Comparison of ENCODE assay signal across 26 cellular contexts in the genomic region with DNA sequence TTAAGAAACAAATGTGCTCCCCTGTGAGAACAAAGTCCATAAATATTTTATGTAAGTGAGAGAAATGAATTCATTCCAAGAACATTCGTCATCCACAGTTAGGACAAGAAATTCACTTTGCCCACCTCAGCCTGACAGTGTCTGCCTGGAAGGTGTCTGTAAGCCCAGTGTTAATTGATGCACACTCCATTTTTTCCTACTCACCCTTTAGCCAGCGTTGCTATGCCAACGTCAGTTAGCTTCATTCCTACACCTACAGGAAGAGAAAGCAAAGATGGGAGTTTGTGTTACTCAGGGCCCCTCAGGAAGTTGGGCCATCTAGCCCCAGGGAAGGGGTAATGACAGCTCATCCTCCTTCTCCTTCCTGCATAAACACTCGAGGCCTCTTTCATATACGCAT.
A peak's percentile ranks its signal among the peaks of the same experiment; 100 is the strongest.
DNase-seq lines count a peak whose midpoint lies in the region; ATAC-seq and TF ChIP-seq lines count a peak whose summit lies in the region.
"Had no signal": no experiment of that assay in that cellular context is flagged by ENCODE, and none has a peak within 500 bp of the region (broad histone marks: within the 10 kb centered on the region; RNA-seq: fewer than 3 reads in every experiment).

No MANE protein-coding gene starts in this region.

- no peak overlapping the region for H3K4me3 Mint-ChIP-seq in chondrocyte (ENCODE audit: unreplicated experiment)
- H3K4me3 Mint-ChIP-seq in T-helper 2 cell treated with Interferon-gamma antibody and Interleukin-4, amounts not matched to agents 5 μg/mL and 100 μg/mL, for 36 hours, result no peak overlapping the region
- H3K4me3 Mint-ChIP-seq: activated naive CD4-positive, alpha-beta T cell treated with anti-CD3 and anti-CD28 coated beads, Interleukin-2, amount 10 ng/mL, durations not matched to agents 7 days and 5 days; CD8-positive, alpha-beta memory T cell; natural killer cell treated with Interleukin-12 subunit alpha and Interleukin-12 subunit beta and Interleukin-15 and Interleukin-18, amount 100 ng/mL, for 72 hours; stimulated activated naive B cell treated with anti-CD40 and anti-IgM and Interleukin-4, amounts not matched to agents 10 μg/mL and 1 μg/mL and 100 μg/mL, for 72 hours; T-cell had no signal

- H4K20me1 ChIP-seq in PC-3 (ENCODE audit: low read length) (no peaks in the 10 kb centered on the region), OCI-LY7 (ENCODE audit: insufficient read depth, low read length) (no peaks in the 10 kb centered on the region)

- H3K27me3 Mint-ChIP-seq in chondrocyte (ENCODE audit: low read depth), result no peaks in the 10 kb centered on the region
- peaks cover 23% of the 10 kb centered on the region for H3K27me3 Mint-ChIP-seq in T-helper 2 cell treated with Interferon-gamma antibody and Interleukin-4, amounts not matched to agents 5 μg/mL and 100 μg/mL, for 36 hours (ENCODE audit: low read depth)

- H3K79me1 ChIP-seq in neuronal stem cell (ENCODE audit: low read depth, low read length), result no peaks in the 10 kb centered on the region

- CTCF ChIA-PET in PC-3 (lab: Charles Lee) (interaction anchor here (1.7 kb wide), 1 partner anchor 266 kb away, joined by 4 read pairs; no protein-coding TSS in a partner anchor), OCI-LY7 (lab: Charles Lee; ENCODE audit: unreplicated experiment) (interaction anchor here (0.7 kb wide), 1 partner anchor 266 kb away, joined by 3 read pairs; no protein-coding TSS in a partner anchor)

- H3K4me3 ChIP-seq in PC-3 (ENCODE audit: low read length) (no peak overlapping the region), neuronal stem cell (ENCODE audit: low read length in 2 of 2) (no peak overlapping the region), OCI-LY7 (ENCODE audit: low read depth, low read length, poor library complexity, severe bottlenecking) (no peak overlapping the region)
- H3K4me3 ChIP-seq: left ventricle myocardium inferior, ovary, SJSA1 had no signal

- no peak overlapping the region for H2BK120ac ChIP-seq in neuronal stem cell (ENCODE audit: low read depth, low read length)

- H3K79me2 ChIP-seq in PC-3 (ENCODE audit: low read length), result no peaks in the 10 kb centered on the region
- no peaks in the 10 kb centered on the region for H3K79me2 ChIP-seq in OCI-LY7 (ENCODE audit: insufficient read depth, low read depth, low read length)

- no peak overlapping the region for H3K14ac ChIP-seq in neuronal stem cell (ENCODE audit: low read length)

- no peak overlapping the region for H3K4ac ChIP-seq in neuronal stem cell (ENCODE audit: low read length)

- H2AK5ac ChIP-seq in neuronal stem cell (ENCODE audit: low read depth, low read length), result no peak overlapping the region

- peaks cover 10% of the 10 kb centered on the region for H3K36me3 Mint-ChIP-seq in chondrocyte (ENCODE audit: low read depth)
- H3K36me3 Mint-ChIP-seq in T-helper 2 cell treated with Interferon-gamma antibody and Interleukin-4, amounts not matched to agents 5 μg/mL and 100 μg/mL, for 36 hours (ENCODE audit: low read depth), result no peaks in the 10 kb centered on the region
- H3K36me3 Mint-ChIP-seq: activated naive CD4-positive, alpha-beta T cell treated with anti-CD3 and anti-CD28 coated beads, Interleukin-2, amount 10 ng/mL, durations not matched to agents 7 days and 5 days; CD8-positive, alpha-beta memory T cell; natural killer cell treated with Interleukin-12 subunit alpha and Interleukin-12 subunit beta and Interleukin-15 and Interleukin-18, amount 100 ng/mL, for 72 hours; stimulated activated naive B cell treated with anti-CD40 and anti-IgM and Interleukin-4, amounts not matched to agents 10 μg/mL and 1 μg/mL and 100 μg/mL, for 72 hours; T-cell had no signal

- no peak overlapping the region for H3K23ac ChIP-seq in neuronal stem cell (ENCODE audit: low read depth, low read length, poor library complexity)

- H3K4me1 ChIP-seq in PC-3 (ENCODE audit: insufficient read depth, low read length) (0 out of 2 replicates have a peak, but pooled peaks cover 6% of the 10 kb centered on the region), neuronal stem cell (ENCODE audit: control insufficient read depth in 2 of 2, insufficient read depth in 1 of 2, low read depth in 1 of 2, low read length in 2 of 2) (peaks cover 2 to 5% of the 10 kb centered on the region in 2 donors), OCI-LY7 (ENCODE audit: insufficient read depth, low read length, poor library complexity, severe bottlenecking) (peaks cover 5% of the 10 kb centered on the region)

- no CpG with 5 or more reads among the region's 5 CpGs for WGBS in neuronal stem cell (ENCODE audit: extremely low coverage in 2 of 2, insufficient read length in 2 of 2, insufficient replicate concordance in 1 of 2), 2 donors

- POLR2A ChIA-PET in PC-3 (lab: Charles Lee; ENCODE audit: unreplicated experiment), result no interaction called here
- POLR2A ChIA-PET in OCI-LY7 (lab: Charles Lee), result no interaction called here

- H3K27ac Mint-ChIP-seq in chondrocyte (ENCODE audit: unreplicated experiment), result peak overlapping the region; percentile 22
- H3K27ac Mint-ChIP-seq in T-helper 2 cell treated with Interferon-gamma antibody and Interleukin-4, amounts not matched to agents 5 μg/mL and 100 μg/mL, for 36 hours, result no peak overlapping the region
- H3K27ac Mint-ChIP-seq: activated naive CD4-positive, alpha-beta T cell treated with anti-CD3 and anti-CD28 coated beads, Interleukin-2, amount 10 ng/mL, durations not matched to agents 7 days and 5 days; CD8-positive, alpha-beta memory T cell; natural killer cell treated with Interleukin-12 subunit alpha and Interleukin-12 subunit beta and Interleukin-15 and Interleukin-18, amount 100 ng/mL, for 72 hours; stimulated activated naive B cell treated with anti-CD40 and anti-IgM and Interleukin-4, amounts not matched to agents 10 μg/mL and 1 μg/mL and 100 μg/mL, for 72 hours; T-cell had no signal

- H3F3A ChIP-seq in PC-3 (ENCODE audit: low read length, unreplicated experiment), result no peaks in the 10 kb centered on the region

- TF ChIP-seq CTCF in PC-3 (conservative IDR thresholded peaks at IDR 0.05; ENCODE audit: low read depth, low read length) (no peak), chondrocyte (IDR thresholded peaks at IDR 0.05) (no peak), OCI-LY7 (conservative IDR thresholded peaks at IDR 0.05; ENCODE audit: low read length) (no peak)

- no peak overlapping the region for H2BK15ac ChIP-seq in neuronal stem cell (ENCODE audit: low read length)

- peak; percentile 25 for DNase-seq in activated effector memory CD4-positive, alpha-beta T cell treated with anti-CD3 and anti-CD28 coated beads, Interleukin-2, amount 50 U/mL, for 16 hours
- DNase-seq in activated effector memory CD4-positive, alpha-beta T cell treated with Interleukin-2 at 50 U/mL for 16 hours, result no peak
- DNase-seq in PC-3, result peak; percentile 32
- no peak for DNase-seq in chondrocyte (ENCODE audit: low spot score)
- DNase-seq in neuronal stem cell (ENCODE audit: low spot score), result no peak
- DNase-seq in OCI-LY7 (ENCODE audit: low spot score), result no peak
- DNase-seq in T-helper 2 cell treated with Interferon-gamma antibody and Interleukin-4, amounts not matched to agents 5 μg/mL and 100 μg/mL, for 36 hours (ENCODE audit: low spot score), result no peak
- no peak for DNase-seq in SIG-M5 treated with dmso at 0.1 percent for 504 hours (lab: John Stamatoyannopoulos, UW; ENCODE audit: unreplicated experiment)
- DNase-seq: activated naive CD4-positive, alpha-beta T cell treated with anti-CD3 and anti-CD28 coated beads, Interleukin-2, amount 10 ng/mL, durations not matched to agents 7 days and 5 days; activated T-cell treated with anti-CD3 and anti-CD28 coated beads, Interleukin-2, amount 50 U/mL, for 48 hours; CD8-positive, alpha-beta memory T cell; central memory CD4-positive, alpha-beta T cell; DMS53; left ventricle myocardium inferior; NCI-H1105; NCI-H2081 treated with DMSO at 0.1 percent for 48 hours; NCI-H446 treated with DMSO at 0.1 percent for 48 hours; NK-92 treated with Interleukin-12 subunit alpha and Interleukin-12 subunit beta, amount 100 ng/mL, for 24 hours; ovary; stimulated activated CD4-positive, alpha-beta T cell treated with anti-CD3 and anti-CD28 coated beads, Interleukin-12 subunit alpha, Interleukin-12 subunit beta, amount 100 ng/mL, for 4 hours; stimulated activated CD4-positive, alpha-beta T cell treated with anti-CD3 and anti-CD28 coated beads, Interleukin-4, amount 100 ng/mL, for 24 hours; stimulated activated naive B cell treated with anti-CD40 and anti-IgM and Interleukin-4, amounts not matched to agents 10 μg/mL and 1 μg/mL and 100 μg/mL, for 72 hours; T-cell had no signal

- intact Hi-C loops in PC-3 (cut with micrococcal nuclease) (loop anchor here (10.0 kb wide), 1 partner anchor 453 kb away; a partner anchor contains a TSS), OCI-LY7 (cut with micrococcal nuclease; ENCODE audit: unreplicated experiment) (no loop called here)

- BruUV-seq in PC-3 (replicated peaks; lab: Mats Ljungman, UMichigan), result no TSS peak
- BruUV-seq in OCI-LY7 (replicated peaks; lab: Mats Ljungman, UMichigan), result no TSS peak

- H3K27me3 ChIP-seq in PC-3 (ENCODE audit: low read length), result no peaks in the 10 kb centered on the region
- H3K27me3 ChIP-seq in neuronal stem cell (ENCODE audit: control insufficient read depth in 3 of 3, insufficient read depth in 3 of 3, low read depth in 1 of 3, low read length in 3 of 3), result no peaks in the 10 kb centered on the region
- H3K27me3 ChIP-seq: ovary, SJSA1 had no signal

- H3K36me3 ChIP-seq in PC-3 (ENCODE audit: low read depth, low read length) (no peaks in the 10 kb centered on the region), neuronal stem cell (replicated peaks in 1 of 2; ENCODE audit: control insufficient read depth in 2 of 2, insufficient read depth in 2 of 2, low read length in 2 of 2) (peaks cover 0 to 7% of the 10 kb centered on the region in 2 donors), OCI-LY7 (ENCODE audit: insufficient read depth, low read length) (no peaks in the 10 kb centered on the region)
- H3K36me3 ChIP-seq: ovary had no signal

- H3K27ac ChIP-seq in PC-3 (ENCODE audit: low read length) (no peak overlapping the region), neuronal stem cell (replicated peaks; ENCODE audit: low read length) (no peak overlapping the region), OCI-LY7 (ENCODE audit: low read depth, low read length, poor library complexity, severe bottlenecking) (no peak overlapping the region)
- H3K27ac ChIP-seq: left ventricle myocardium inferior, ovary, SJSA1 had no signal

- no peak overlapping the region for H3K9ac ChIP-seq in PC-3 (ENCODE audit: low read length)
- H3K9ac ChIP-seq in neuronal stem cell (ENCODE audit: low read depth, low read length, poor library complexity), result no peak overlapping the region

- no peak for ATAC-seq in PC-3
- ATAC-seq: natural killer cell treated with Interleukin-12 subunit alpha and Interleukin-12 subunit beta and Interleukin-15 and Interleukin-18, amount 100 ng/mL, for 72 hours; Panc1; stimulated activated naive B cell treated with anti-CD40 and anti-IgM and Interleukin-4, amounts not matched to agents 10 μg/mL and 1 μg/mL and 100 μg/mL, for 72 hours; T-cell had no signal

- H3K4me1 Mint-ChIP-seq in chondrocyte (ENCODE audit: low read depth), result peaks cover 19% of the 10 kb centered on the region
- H3K4me1 Mint-ChIP-seq in T-helper 2 cell treated with Interferon-gamma antibody and Interleukin-4, amounts not matched to agents 5 μg/mL and 100 μg/mL, for 36 hours (ENCODE audit: low read depth), result peaks cover 8% of the 10 kb centered on the region

- no peak overlapping the region for H2BK12ac ChIP-seq in neuronal stem cell (ENCODE audit: low read length)

- H3K9me3 ChIP-seq in PC-3 (ENCODE audit: low read length), result no peaks in the 10 kb centered on the region
- H3K9me3 ChIP-seq in neuronal stem cell (replicated peaks in 1 of 2; ENCODE audit: control insufficient read depth in 2 of 2, insufficient read depth in 1 of 2, low read depth in 1 of 2, low read length in 2 of 2), result no peaks in the 10 kb centered on the region
- no peaks in the 10 kb centered on the region for H3K9me3 ChIP-seq in OCI-LY7 (ENCODE audit: low read length)
- H3K9me3 ChIP-seq: left ventricle myocardium inferior, ovary, SJSA1 had no signal

- H2BK5ac ChIP-seq in neuronal stem cell (ENCODE audit: low read length), result peak overlapping the region; percentile 2

- H3K9me3 Mint-ChIP-seq in chondrocyte (ENCODE audit: low read depth), result no peaks in the 10 kb centered on the region
- H3K9me3 Mint-ChIP-seq in T-helper 2 cell treated with Interferon-gamma antibody and Interleukin-4, amounts not matched to agents 5 μg/mL and 100 μg/mL, for 36 hours, result no peaks in the 10 kb centered on the region
- H3K9me3 Mint-ChIP-seq: activated naive CD4-positive, alpha-beta T cell treated with anti-CD3 and anti-CD28 coated beads, Interleukin-2, amount 10 ng/mL, durations not matched to agents 7 days and 5 days; CD8-positive, alpha-beta memory T cell; natural killer cell treated with Interleukin-12 subunit alpha and Interleukin-12 subunit beta and Interleukin-15 and Interleukin-18, amount 100 ng/mL, for 72 hours; stimulated activated naive B cell treated with anti-CD40 and anti-IgM and Interleukin-4, amounts not matched to agents 10 μg/mL and 1 μg/mL and 100 μg/mL, for 72 hours; T-cell had no signal

- no peak overlapping the region for H4K91ac ChIP-seq in neuronal stem cell (ENCODE audit: low read depth, low read length, poor library complexity)

- H3K9me2 ChIP-seq in PC-3 (replicated peaks; ENCODE audit: low read length) (no peaks in the 10 kb centered on the region), OCI-LY7 (ENCODE audit: insufficient read depth, low read length) (no peaks in the 10 kb centered on the region)

- H3K18ac ChIP-seq in neuronal stem cell (ENCODE audit: low read length), result no peak overlapping the region

- H3K4me2 ChIP-seq in PC-3 (ENCODE audit: low read length) (no peak overlapping the region), neuronal stem cell (ENCODE audit: insufficient read depth, low read length, poor library complexity, severe bottlenecking) (no peak overlapping the region), OCI-LY7 (ENCODE audit: low read length) (no peak overlapping the region)

- no peak overlapping the region for H4K8ac ChIP-seq in neuronal stem cell (ENCODE audit: low read depth, low read length)

- H2AFZ ChIP-seq in PC-3 (ENCODE audit: low read length) (no peak overlapping the region), neuronal stem cell (ENCODE audit: low read length) (peak overlapping the region; percentile 20), OCI-LY7 (ENCODE audit: low read length) (no peak overlapping the region)

Comparison
In these comparisons a context has a peak if more than half of its experiments do, and no peak if none do; other contexts are left out.
1. DNase-seq: peak in activated effector memory CD4-positive, alpha-beta T cell treated with anti-CD3 and anti-CD28 coated beads, Interleukin-2, amount 50 U/mL, for 16 hours (single experiment) and PC-3 (single experiment); none in activated effector memory CD4-positive, alpha-beta T cell treated with Interleukin-2 at 50 U/mL for 16 hours (single experiment), chondrocyte (single experiment), neuronal stem cell (single experiment), OCI-LY7 (single experiment), T-helper 2 cell treated with Interferon-gamma antibody and Interleukin-4, amounts not matched to agents 5 μg/mL and 100 μg/mL, for 36 hours (single experiment) and SIG-M5 treated with dmso at 0.1 percent for 504 hours (single experiment).